In the genomic region with DNA sequence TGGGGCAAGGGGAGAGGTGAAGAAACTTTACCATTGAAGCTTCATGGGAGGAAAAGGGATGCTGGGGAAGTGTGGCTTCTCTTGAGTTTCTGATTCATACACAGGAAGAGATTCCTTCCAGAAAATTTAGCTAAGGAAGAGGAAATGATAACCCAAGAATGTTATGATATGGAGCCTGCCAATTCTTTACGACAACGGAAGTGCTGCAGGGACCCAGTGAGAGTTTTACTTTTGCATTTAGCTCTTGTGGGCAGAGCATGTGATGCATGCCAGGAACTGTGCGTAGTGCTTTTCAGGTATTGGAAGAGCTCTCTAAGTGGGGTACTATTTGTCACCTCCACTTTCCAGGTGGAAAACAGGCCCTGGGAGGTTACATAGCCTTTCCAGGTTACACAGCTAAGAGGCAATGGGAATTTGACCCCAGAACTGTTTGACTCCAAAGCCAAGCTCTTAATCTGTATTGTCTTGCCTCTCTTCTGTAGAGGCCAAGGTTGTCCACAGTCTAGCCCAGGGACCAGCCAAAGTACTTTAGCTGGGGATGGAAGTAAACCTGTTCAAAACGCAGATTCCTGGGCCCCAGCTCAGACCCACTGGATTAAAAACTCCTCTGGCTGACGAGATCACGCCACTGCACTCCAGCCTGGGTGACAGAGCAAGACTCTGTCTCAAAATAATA, we compare ENCODE assay signal across 9 cellular contexts. TPM values are rescaled to one million over a fixed set of nuclear protein-coding genes. Genes with fewer than 3 reads are reported as not detected.
DNase-seq lines count a peak whose midpoint lies in the region; ATAC-seq, FAIRE-seq and TF ChIP-seq lines count a peak whose summit lies in the region.
"Had no signal": no experiment of that assay in that cellular context is flagged by ENCODE, and none has a peak within 500 bp of the region (broad histone marks: within the 10 kb centered on the region; RNA-seq: fewer than 3 reads in every experiment).

No MANE protein-coding gene starts in this region.

- H3K9me3 ChIP-seq in CD4-positive, alpha-beta memory T cell (ENCODE audit: control insufficient read depth in 1 of 2, low read length in 2 of 2) = no peaks in the 10 kb centered on the region
- no peaks in the 10 kb centered on the region for H3K9me3 ChIP-seq in kidney (ENCODE audit: control insufficient read depth in 1 of 2, low read length in 2 of 2)

- H3K27ac ChIP-seq in CD4-positive, alpha-beta memory T cell (ENCODE audit: low read depth, low read length) = peak overlapping the region; percentile 58
- peak overlapping the region in 1 of 2 donors; percentile 66 for H3K27ac ChIP-seq in kidney (ENCODE audit: low read depth in 2 of 2, low read length in 2 of 2)

- peaks cover 0 to 2% (median 0%) of the 10 kb centered on the region in 8 donors for H3K9me3 Mint-ChIP-seq in CD4-positive, alpha-beta memory T cell
- H3K9me3 Mint-ChIP-seq in activated CD8-positive, alpha-beta T cell treated with anti-CD3 and anti-CD28 coated beads, Interleukin-2, amount 10 ng/mL, durations not matched to agents 7 days and 5 days (ENCODE audit: insufficient read depth) = no peaks in the 10 kb centered on the region

- peaks cover 48 to 87% (median 64%) of the 10 kb centered on the region in 4 donors for H3K4me1 Mint-ChIP-seq in CD4-positive, alpha-beta memory T cell
- H3K4me1 Mint-ChIP-seq in activated CD8-positive, alpha-beta T cell treated with anti-CD3 and anti-CD28 coated beads, Interleukin-2, amount 10 ng/mL, durations not matched to agents 7 days and 5 days (ENCODE audit: low read depth) = peaks cover 66% of the 10 kb centered on the region

- intact Hi-C loops in CD4-positive, alpha-beta memory T cell (cut with micrococcal nuclease) = loop anchor here (1.0 to 2.0 kb wide), 3 partner anchors 10 to 18 kb away; no protein-coding TSS in a partner anchor
- intact Hi-C loops in kidney (cut with DNase I) (no loop called here), posterior vena cava (cut with DNase I) (no loop called here)

- H3K27me3 ChIP-seq in CD4-positive, alpha-beta memory T cell (ENCODE audit: insufficient read depth, low read length) = no peaks in the 10 kb centered on the region

- peak overlapping the region; percentile 88 to 98 (median 97) for H3K27ac Mint-ChIP-seq in CD4-positive, alpha-beta memory T cell
- H3K27ac Mint-ChIP-seq in activated CD8-positive, alpha-beta T cell treated with anti-CD3 and anti-CD28 coated beads, Interleukin-2, amount 10 ng/mL, durations not matched to agents 7 days and 5 days = peak overlapping the region; percentile 83

- ATAC-seq in HG02610 (IDR thresholded peaks at IDR 0.05; ENCODE audit: unreplicated experiment) = peak; percentile 86
- peak; percentile 91 for ATAC-seq in activated CD8-positive, alpha-beta T cell treated with anti-CD3 and anti-CD28 coated beads, Interleukin-2, amount 10 ng/mL, durations not matched to agents 7 days and 5 days

- no peak for FAIRE-seq in kidney (lab: Jason Lieb, UNC)

- H3K9ac ChIP-seq in kidney (ENCODE audit: low read length in 2 of 2) = no peak overlapping the region

- CTCF ChIA-PET in CD4-positive, alpha-beta memory T cell (lab: Charles Lee; ENCODE audit: partially characterized antibody) = interaction anchor here (0.6 to 7.9 kb wide), 12 partner anchors 9 to 175 kb away, joined by 3 to 66 read pairs (median 7); no protein-coding TSS in a partner anchor
- CTCF ChIA-PET in activated CD8-positive, alpha-beta T cell treated with anti-CD3 and anti-CD28 coated beads, Interleukin-2, amount 10 ng/mL, durations not matched to agents 7 days and 5 days (lab: Charles Lee) = interaction anchor here (1.0 to 9.3 kb wide), 13 partner anchors 11 to 238 kb away, joined by 3 to 68 read pairs (median 4); a partner anchor contains a TSS

- TF ChIP-seq CTCF in kidney (IDR thresholded peaks at IDR 0.05; ENCODE audit: borderline replicate concordance, extremely low read depth, insufficient read depth) = no peak

- H3K36me3 ChIP-seq in CD4-positive, alpha-beta memory T cell (ENCODE audit: insufficient read depth, low read length) = no peaks in the 10 kb centered on the region
- no peaks in the 10 kb centered on the region for H3K36me3 ChIP-seq in kidney (ENCODE audit: control insufficient read depth in 1 of 2, insufficient read depth in 2 of 2, low read length in 2 of 2)

- POLR2A ChIA-PET in CD4-positive, alpha-beta memory T cell (lab: Charles Lee; ENCODE audit: partially characterized antibody) = interaction anchor here (0.6 to 4.7 kb wide), 21 partner anchors 10 to 117 kb away, joined by 3 to 53 read pairs (median 6); a partner anchor contains a TSS
- POLR2A ChIA-PET in activated CD8-positive, alpha-beta T cell treated with anti-CD3 and anti-CD28 coated beads, Interleukin-2, amount 10 ng/mL, durations not matched to agents 7 days and 5 days (lab: Charles Lee) = interaction anchor here (0.5 to 3.3 kb wide), 12 partner anchors 9 to 57 kb away, joined by 3 to 26 read pairs (median 4); a partner anchor contains a TSS

- H3K27me3 Mint-ChIP-seq in CD4-positive, alpha-beta memory T cell = no peaks in the 10 kb centered on the region
- H3K27me3 Mint-ChIP-seq in activated CD8-positive, alpha-beta T cell treated with anti-CD3 and anti-CD28 coated beads, Interleukin-2, amount 10 ng/mL, durations not matched to agents 7 days and 5 days (ENCODE audit: low read depth) = no peaks in the 10 kb centered on the region

- DNase-seq in CD4-positive, alpha-beta memory T cell = peak; percentile 61 to 70 (median 65)
- DNase-seq in activated CD8-positive, alpha-beta T cell treated with anti-CD3 and anti-CD28 coated beads, Interleukin-2, amount 10 ng/mL, durations not matched to agents 7 days and 5 days = peak; percentile 73
- peak; percentile 82 for DNase-seq in iris pigment epithelial cell (ENCODE audit: low read depth)
- no peak for DNase-seq in inferior parietal cortex (ENCODE audit: extremely low spot score)
- no peak for DNase-seq in kidney
- no peak for DNase-seq in posterior vena cava (ENCODE audit: low spot score)
- no peak for DNase-seq in DMS 273 (lab: John Stamatoyannopoulos, UW; ENCODE audit: unreplicated experiment)

- H3K4me1 ChIP-seq in CD4-positive, alpha-beta memory T cell (ENCODE audit: insufficient read depth, low read length) = peaks cover 76% of the 10 kb centered on the region
- H3K4me1 ChIP-seq in kidney (ENCODE audit: control insufficient read depth in 1 of 2, insufficient read depth in 1 of 2, low read depth in 1 of 2, low read length in 2 of 2) = peaks cover 5 to 9% of the 10 kb centered on the region in 2 donors

- no peak overlapping the region for H3K4me3 ChIP-seq in CD4-positive, alpha-beta memory T cell (ENCODE audit: low read length in 2 of 2)
- H3K4me3 ChIP-seq in kidney (ENCODE audit: low read length in 2 of 2) = no peak overlapping the region

- H3K36me3 Mint-ChIP-seq in CD4-positive, alpha-beta memory T cell = peaks cover 3 to 5% of the 10 kb centered on the region in 2 donors
- peaks cover 24% of the 10 kb centered on the region for H3K36me3 Mint-ChIP-seq in activated CD8-positive, alpha-beta T cell treated with anti-CD3 and anti-CD28 coated beads, Interleukin-2, amount 10 ng/mL, durations not matched to agents 7 days and 5 days (ENCODE audit: low read depth)

- peak overlapping the region; percentile 45 to 73 (median 56) for H3K4me3 Mint-ChIP-seq in CD4-positive, alpha-beta memory T cell
- peak overlapping the region; percentile 40 for H3K4me3 Mint-ChIP-seq in activated CD8-positive, alpha-beta T cell treated with anti-CD3 and anti-CD28 coated beads, Interleukin-2, amount 10 ng/mL, durations not matched to agents 7 days and 5 days
- H3K4me3 Mint-ChIP-seq: neural crest cell had no signal

RNA-seq across cellular contexts. Expression of a gene that starts 23.0 kb away (rescaled TPM):
- total RNA-seq in CD4-positive, alpha-beta memory T cell = 10 to 100 TPM; 44.2 to 48.0 TPM
- 100 to 1,000 TPM in 1 of 2 donors, 10 to 100 TPM in 1; 83.4 to 137 TPM for polyA plus RNA-seq in CD4-positive, alpha-beta memory T cell
- total RNA-seq in activated CD8-positive, alpha-beta T cell treated with anti-CD3 and anti-CD28 coated beads, Interleukin-2, amount 10 ng/mL, durations not matched to agents 7 days and 5 days = 10 to 100 TPM; 38.3 to 42.3 TPM
- 38.2 TPM for total RNA-seq in kidney
- polyA plus RNA-seq in kidney (ENCODE audit: insufficient read depth, low read depth, low replicate concordance) = 26.0 TPM
- 10 to 100 TPM in 1 of 2 donors, 1 to 10 TPM in 1; 9.2 to 10.7 TPM for total RNA-seq in posterior vena cava

Comparison
In these comparisons a context has a peak if more than half of its experiments do, and no peak if none do; other contexts are left out.
1. DNase-seq: peak in CD4-positive, alpha-beta memory T cell (5 of 5), activated CD8-positive, alpha-beta T cell treated with anti-CD3 and anti-CD28 coated beads, Interleukin-2, amount 10 ng/mL, durations not matched to agents 7 days and 5 days (single experiment) and iris pigment epithelial cell (single experiment); none in inferior parietal cortex (single experiment), kidney (single experiment), posterior vena cava (single experiment) and DMS 273 (single experiment).